In the genomic region with DNA sequence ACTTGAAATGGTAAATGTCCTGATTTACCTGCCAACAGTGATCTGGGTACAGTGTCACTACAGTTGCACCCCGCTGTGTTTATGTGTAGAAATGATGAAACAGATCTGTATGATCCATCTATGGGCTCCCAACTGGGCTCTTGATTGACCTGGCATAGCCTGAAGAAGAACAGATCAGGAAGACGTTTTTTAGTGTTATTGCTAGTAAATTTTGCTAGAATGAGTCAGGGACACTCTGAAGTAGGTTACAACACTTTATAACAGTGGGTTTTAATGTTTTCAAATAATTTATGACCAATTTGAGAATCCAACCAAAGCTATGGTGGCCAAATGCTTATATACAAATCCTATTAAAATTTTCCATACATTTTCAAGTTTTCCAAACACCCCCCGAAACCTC, we compare ENCODE assay signal across 19 cellular contexts.
"Had no signal": no experiment of that assay in that cellular context is flagged by ENCODE, and none has a peak within 500 bp of the region (broad histone marks: within the 10 kb centered on the region; RNA-seq: fewer than 3 reads in every experiment).

No MANE protein-coding gene starts in this region.

- H3K9me3 Mint-ChIP-seq: neural crest cell; stimulated activated naive B cell treated with anti-CD40 and anti-IgM and Interleukin-4, amounts not matched to agents 10 μg/mL and 1 μg/mL and 100 μg/mL, for 72 hours had no signal

- H3K36me3 Mint-ChIP-seq: naive thymus-derived CD8-positive, alpha-beta T cell; stimulated activated naive B cell treated with anti-CD40 and anti-IgM and Interleukin-4, amounts not matched to agents 10 μg/mL and 1 μg/mL and 100 μg/mL, for 72 hours had no signal

- ATAC-seq: heart left ventricle; mucosa of descending colon; naive thymus-derived CD8-positive, alpha-beta T cell; sciatic nerve; stimulated activated naive B cell treated with anti-CD40 and anti-IgM and Interleukin-4, amounts not matched to agents 10 μg/mL and 1 μg/mL and 100 μg/mL, for 72 hours; stimulated activated naive CD8-positive, alpha-beta T cell treated with anti-CD3 and anti-CD28 coated beads, Interleukin-15, amount 100 ng/mL, for 72 hours; upper lobe of right lung had no signal

- H3K4me1 ChIP-seq: esophagus squamous epithelium, heart left ventricle, testis, tibial nerve, upper lobe of right lung, vagina had no signal

- H3K27ac ChIP-seq: esophagus squamous epithelium, heart left ventricle, skin epidermis, testis, tibial nerve, upper lobe of right lung, vagina had no signal

- H3K4me3 Mint-ChIP-seq: naive thymus-derived CD8-positive, alpha-beta T cell; neural crest cell; stimulated activated naive B cell treated with anti-CD40 and anti-IgM and Interleukin-4, amounts not matched to agents 10 μg/mL and 1 μg/mL and 100 μg/mL, for 72 hours; stimulated activated naive CD8-positive, alpha-beta T cell treated with anti-CD3 and anti-CD28 coated beads, Interleukin-15, amount 100 ng/mL, for 72 hours had no signal

- H3K27ac Mint-ChIP-seq: naive thymus-derived CD8-positive, alpha-beta T cell; stimulated activated naive B cell treated with anti-CD40 and anti-IgM and Interleukin-4, amounts not matched to agents 10 μg/mL and 1 μg/mL and 100 μg/mL, for 72 hours; stimulated activated naive CD8-positive, alpha-beta T cell treated with anti-CD3 and anti-CD28 coated beads, Interleukin-15, amount 100 ng/mL, for 72 hours had no signal

- H3K9me3 ChIP-seq: esophagus squamous epithelium, heart left ventricle, mucosa of descending colon, testis, tibial nerve, upper lobe of right lung, vagina had no signal

- H3K4me3 ChIP-seq: esophagus squamous epithelium, heart left ventricle, mucosa of descending colon, skin epidermis, testis, tibial nerve, upper lobe of right lung, vagina had no signal

- DNase-seq: dermis blood vessel endothelial cell; esophagus squamous epithelium; heart left ventricle; hippocampal formation; kidney glomerular epithelial cell; mucosa of descending colon; naive thymus-derived CD8-positive, alpha-beta T cell; posterior cingulate gyrus; stimulated activated CD4-positive, alpha-beta T cell treated with anti-CD3 and anti-CD28 coated beads, Interleukin-2, amount 100 ng/mL, for 24 hours; stimulated activated CD4-positive, alpha-beta T cell treated with anti-CD3 and anti-CD28 coated beads, Interleukin-4, amount 100 ng/mL, for 4 hours; stimulated activated naive B cell treated with anti-CD40 and anti-IgM and Interleukin-4, amounts not matched to agents 10 μg/mL and 1 μg/mL and 100 μg/mL, for 72 hours; stimulated activated naive CD8-positive, alpha-beta T cell treated with anti-CD3 and anti-CD28 coated beads, Interleukin-15, amount 100 ng/mL, for 72 hours; testis; upper lobe of right lung had no signal

- H3K27me3 Mint-ChIP-seq: stimulated activated naive B cell treated with anti-CD40 and anti-IgM and Interleukin-4, amounts not matched to agents 10 μg/mL and 1 μg/mL and 100 μg/mL, for 72 hours; stimulated activated naive CD8-positive, alpha-beta T cell treated with anti-CD3 and anti-CD28 coated beads, Interleukin-15, amount 100 ng/mL, for 72 hours had no signal

- H3K27me3 ChIP-seq: esophagus squamous epithelium, heart left ventricle, testis, tibial nerve, upper lobe of right lung, vagina had no signal

- H3K36me3 ChIP-seq: esophagus squamous epithelium, heart left ventricle, tibial nerve, upper lobe of right lung, vagina had no signal

- H3K4me1 Mint-ChIP-seq: naive thymus-derived CD8-positive, alpha-beta T cell; neural crest cell; stimulated activated naive B cell treated with anti-CD40 and anti-IgM and Interleukin-4, amounts not matched to agents 10 μg/mL and 1 μg/mL and 100 μg/mL, for 72 hours; stimulated activated naive CD8-positive, alpha-beta T cell treated with anti-CD3 and anti-CD28 coated beads, Interleukin-15, amount 100 ng/mL, for 72 hours had no signal
